Comparison of ENCODE assay signal across 15 cellular contexts in genomic region chr3:47617061-47618010, GRCh38. TPM values are rescaled to one million over a fixed set of nuclear protein-coding genes. Genes with fewer than 3 reads are reported as not detected.
A peak's percentile ranks its signal among the peaks of the same experiment; 100 is the strongest.
DNase-seq lines count a peak whose midpoint lies in the region; ATAC-seq and TF ChIP-seq lines count a peak whose summit lies in the region.
"Had no signal": no experiment of that assay in that cellular context is flagged by ENCODE, and none has a peak within 500 bp of the region (broad histone marks: within the 10 kb centered on the region; RNA-seq: fewer than 3 reads in every experiment).

No MANE protein-coding gene starts in this region.

- DNase-seq in AG08396 (ENCODE audit: low spot score) = peak; percentile 7
- DNase-seq in HFFc6 = peak; percentile 7
- peak; percentile 17 for DNase-seq in astrocyte of the hippocampus (ENCODE audit: low read depth, low spot score)
- DNase-seq in lung microvascular endothelial cell (ENCODE audit: low read depth in 2 of 2) = peak; percentile 39 to 74
- DNase-seq in NCI-H748 treated with DMSO at 0.1 percent for 48 hours (lab: John Stamatoyannopoulos, UW) = no peak
- no peak for DNase-seq in NK-92 (lab: John Stamatoyannopoulos, UW; ENCODE audit: unreplicated experiment)
- no peak for DNase-seq in BE2C
- DNase-seq: activated CD4-positive, alpha-beta T cell treated with anti-CD3 and anti-CD28 coated beads for 48 hours; activated T-cell treated with anti-CD3 and anti-CD28 coated beads, Interleukin-2, amount 50 U/mL, for 4 hours; amygdala; KBM-7; NCI-H1694 treated with DMSO at 0.1 percent for 48 hours; NCI-H69 had no signal

- peaks cover 28% of the 10 kb centered on the region for H3K36me3 ChIP-seq in BE2C

- no peak overlapping the region for H3K4me3 Mint-ChIP-seq in HFFc6
- H3K4me3 Mint-ChIP-seq: activated T-cell treated with anti-CD3 and anti-CD28 coated beads, Interleukin-2, amount 50 U/mL, for 4 hours had no signal

- TF ChIP-seq CTCF in HFFc6 (IDR thresholded peaks at IDR 0.05) = no peak
- TF ChIP-seq CTCF in BE2C (IDR thresholded peaks at IDR 0.05; ENCODE audit: low read depth, low read length) = no peak

- H3K27ac Mint-ChIP-seq in HFFc6 = peak overlapping the region; percentile 79

- H3K36me3 Mint-ChIP-seq in HFFc6 (ENCODE audit: low read depth) = peaks cover 23% of the 10 kb centered on the region

- peaks cover 22% of the 10 kb centered on the region for H3K4me1 Mint-ChIP-seq in HFFc6 (ENCODE audit: low read depth)

- no peaks in the 10 kb centered on the region for H3K9me3 ChIP-seq in BE2C

- no peak overlapping the region for H3K4me3 ChIP-seq in BE2C (ENCODE audit: low read depth, low read length)

- no peak for ATAC-seq in GM21825 (IDR thresholded peaks at IDR 0.05; ENCODE audit: unreplicated experiment)
- ATAC-seq: activated T-cell treated with anti-CD3 and anti-CD28 coated beads, Interleukin-2, amount 50 U/mL, for 4 hours; HCT116 had no signal

- no peaks in the 10 kb centered on the region for H3K27me3 ChIP-seq in BE2C

- H3K4me1 ChIP-seq in BE2C = no peaks in the 10 kb centered on the region

- no peaks in the 10 kb centered on the region; the same call in 1 of the 2 replicates for H3K27me3 Mint-ChIP-seq in HFFc6 (ENCODE audit: insufficient read depth)

- H3K9me3 Mint-ChIP-seq in HFFc6 = no peaks in the 10 kb centered on the region
- H3K9me3 Mint-ChIP-seq: activated T-cell treated with anti-CD3 and anti-CD28 coated beads, Interleukin-2, amount 50 U/mL, for 4 hours had no signal

RNA-seq across cellular contexts. Expression of gene CSPG5, which starts 38.7 kb away (rescaled TPM):
- under 1 TPM in 3 of 6 experiments, not detected in 3; 0.05 to 0.19 (median 0.11) TPM for total RNA-seq in HFFc6 (2021; fragmentation: NEBNext Ultra II Directional; extraction: Animal tissue kit (Norgen Biotek cat#: 25700))
- under 0.01 and 0.40 TPM in 2 replicates for total RNA-seq in lung microvascular endothelial cell
- polyA plus RNA-seq in BE2C (2012; ENCODE audit: insufficient read depth, insufficient read length, low read depth) = not detected

Comparison
In these comparisons a context has a peak if more than half of its experiments do, and no peak if none do; other contexts are left out.
1. DNase-seq: peak in AG08396 (single experiment), HFFc6 (single experiment), astrocyte of the hippocampus (single experiment) and lung microvascular endothelial cell (2 of 2); none in NCI-H748 treated with DMSO at 0.1 percent for 48 hours (single experiment), NK-92 (single experiment) and BE2C (single experiment).